8 cellular contexts compared by ENCODE assay signal in genomic region chr9:133658442-133659431, GRCh38. TPM values are rescaled to one million over a fixed set of nuclear protein-coding genes. Genes with fewer than 3 reads are reported as not detected.
A peak's percentile ranks its signal among the peaks of the same experiment; 100 is the strongest.
DNase-seq lines count a peak whose midpoint lies in the region; ATAC-seq lines count a peak whose summit lies in the region.

No MANE protein-coding gene starts in this region.

- H3K4me1 ChIP-seq in skeletal muscle satellite cell (ENCODE audit: control insufficient read depth, insufficient read depth, low read length), result peaks cover 16% of the 10 kb centered on the region

- H3K36me3 ChIP-seq in skeletal muscle satellite cell (ENCODE audit: insufficient read depth, low read length), result no peaks in the 10 kb centered on the region

- H3K4me1 Mint-ChIP-seq in activated naive CD4-positive, alpha-beta T cell treated with anti-CD3 and anti-CD28 coated beads, Interleukin-2, amount 50 U/mL, for 24 hours, result peaks cover 40% of the 10 kb centered on the region

- H3K9me3 ChIP-seq in skeletal muscle satellite cell (replicated peaks; ENCODE audit: low read length), result no peaks in the 10 kb centered on the region

- intact Hi-C loops in Right ventricle myocardium superior (cut with DNase I), result no loop called here

- H3K9me3 Mint-ChIP-seq in activated naive CD4-positive, alpha-beta T cell treated with anti-CD3 and anti-CD28 coated beads, Interleukin-2, amount 50 U/mL, for 24 hours, result no peaks in the 10 kb centered on the region

- peak overlapping the region; percentile 2 for H3K9ac ChIP-seq in skeletal muscle satellite cell (ENCODE audit: low read depth, low read length)

- peak overlapping the region; percentile 64 for H3K4me3 Mint-ChIP-seq in activated naive CD4-positive, alpha-beta T cell treated with anti-CD3 and anti-CD28 coated beads, Interleukin-2, amount 50 U/mL, for 24 hours

- no peaks in the 10 kb centered on the region for H3K27me3 Mint-ChIP-seq in activated naive CD4-positive, alpha-beta T cell treated with anti-CD3 and anti-CD28 coated beads, Interleukin-2, amount 50 U/mL, for 24 hours

- H3K27ac Mint-ChIP-seq in activated naive CD4-positive, alpha-beta T cell treated with anti-CD3 and anti-CD28 coated beads, Interleukin-2, amount 50 U/mL, for 24 hours, result no peak overlapping the region

- peak overlapping the region; percentile 79 for H3K4me2 ChIP-seq in skeletal muscle satellite cell (ENCODE audit: low read length)

- ATAC-seq in Right ventricle myocardium superior (ENCODE audit: poor library complexity) (peak; percentile 81), GM21526 (IDR thresholded peaks at IDR 0.05; ENCODE audit: low FRiP score, unreplicated experiment) (no peak)

- no peaks in the 10 kb centered on the region for H3K36me3 Mint-ChIP-seq in activated naive CD4-positive, alpha-beta T cell treated with anti-CD3 and anti-CD28 coated beads, Interleukin-2, amount 50 U/mL, for 24 hours

- peaks cover 44% of the 10 kb centered on the region for H3K27me3 ChIP-seq in skeletal muscle satellite cell (ENCODE audit: control insufficient read depth, insufficient read depth, low read length)

- peak overlapping the region; percentile 51 for H3K4me3 ChIP-seq in skeletal muscle satellite cell (ENCODE audit: low read length)

- DNase-seq in activated naive CD4-positive, alpha-beta T cell treated with anti-CD3 and anti-CD28 coated beads, Interleukin-2, amount 50 U/mL, for 16 hours, result no peak
- DNase-seq in RPMI7951 (ENCODE audit: low read depth), result peak; percentile 66
- peak; percentile 61 for DNase-seq in Right ventricle myocardium superior
- DNase-seq in KG1 (lab: John Stamatoyannopoulos, UW), result no peak
- DNase-seq in SIG-M5 treated with dmso at 0.1 percent for 504 hours (lab: John Stamatoyannopoulos, UW; ENCODE audit: unreplicated experiment), result no peak

RNA-seq across cellular contexts. Expression of gene DBH, which starts 22.6 kb away (rescaled TPM):
- not detected in 2 replicates for total RNA-seq in RPMI7951 (2014; rRNA removed; shearing (Covaris generic))
- total RNA-seq in Right ventricle myocardium superior, result not detected
- not detected in 2 replicates for total RNA-seq in skeletal muscle satellite cell (2012; rRNA removed)

RNA-seq across cellular contexts. Expression of gene FAM163B, which starts 49.5 kb away (rescaled TPM):
- 1.1 and 1.2 TPM in 2 replicates for total RNA-seq in RPMI7951 (2014; rRNA removed; shearing (Covaris generic))
- not detected for total RNA-seq in Right ventricle myocardium superior
- total RNA-seq in skeletal muscle satellite cell (2012; rRNA removed), result not detected in 2 replicates

Comparison
In these comparisons a context has a peak if more than half of its experiments do, and no peak if none do; other contexts are left out.
1. DNase-seq: peak in RPMI7951 (single experiment) and Right ventricle myocardium superior (single experiment); none in activated naive CD4-positive, alpha-beta T cell treated with anti-CD3 and anti-CD28 coated beads, Interleukin-2, amount 50 U/mL, for 16 hours (single experiment), KG1 (single experiment) and SIG-M5 treated with dmso at 0.1 percent for 504 hours (single experiment).